8 cellular contexts compared by ENCODE assay signal in genomic region chr16:11497329-11497805, GRCh38.
DNase-seq lines count a peak whose midpoint lies in the region; ATAC-seq and TF ChIP-seq lines count a peak whose summit lies in the region.

No MANE protein-coding gene starts in this region.

- H3K27me3 ChIP-seq in NT2/D1 (ENCODE audit: insufficient read depth, insufficient read length), result no peaks in the 10 kb centered on the region
- no peaks in the 10 kb centered on the region for H3K27me3 ChIP-seq in kidney epithelial cell (ENCODE audit: control insufficient read depth, insufficient read depth, low read length)
- H3K27me3 ChIP-seq in spleen (replicated peaks in 1 of 7), result no peaks in the 10 kb centered on the region

- WGBS in spleen, 5 donors, result 11 to 21% (median 18%) methylated on average over 10 of the region's 10 CpGs

- no peak for TF ChIP-seq POLR2A in spleen (IDR thresholded peaks at IDR 0.05)

- H3K27me3 Mint-ChIP-seq in T-helper 17 cell, result no peaks in the 10 kb centered on the region

- no peaks in the 10 kb centered on the region for H3K36me3 Mint-ChIP-seq in T-helper 17 cell (ENCODE audit: low read depth)

- H3K9me3 ChIP-seq in NT2/D1 (ENCODE audit: insufficient read depth, low read length), result no peaks in the 10 kb centered on the region
- no peaks in the 10 kb centered on the region for H3K9me3 ChIP-seq in spleen
- no peaks in the 10 kb centered on the region for H3K9me3 ChIP-seq in T-helper 17 cell (ENCODE audit: control insufficient read depth, low read length, poor library complexity, severe bottlenecking)

- no peaks in the 10 kb centered on the region for H3K36me3 ChIP-seq in NT2/D1 (ENCODE audit: insufficient read depth, insufficient read length, low read length)
- H3K36me3 ChIP-seq in kidney epithelial cell (ENCODE audit: control insufficient read depth, insufficient read depth, low read length), result no peaks in the 10 kb centered on the region
- H3K36me3 ChIP-seq in spleen, result no peaks in the 10 kb centered on the region

- TF ChIP-seq CTCF in kidney epithelial cell (IDR thresholded peaks at IDR 0.05; ENCODE audit: insufficient read depth, low read length, poor library complexity, severe bottlenecking) (peak; percentile 8), spleen (IDR thresholded peaks at IDR 0.05 in 8 of 11, conservative IDR thresholded peaks at IDR 0.05 in 3 of 11) (peak in 2 of 11 experiments; percentile 14 to 17)

- H3K9ac ChIP-seq in NT2/D1 (ENCODE audit: insufficient read length, low read depth), result peak overlapping the region; percentile 73

- peaks cover 11% of the 10 kb centered on the region for H3K4me1 Mint-ChIP-seq in T-helper 17 cell

- ATAC-seq in T-helper 17 cell, result no peak

- no peak overlapping the region for H3K27ac Mint-ChIP-seq in T-helper 17 cell

- H3K27ac ChIP-seq in caudate nucleus (ENCODE audit: low read depth, low read length) (peak overlapping the region; percentile 79), spleen (peak overlapping the region in 7 of 8 donors; percentile 41 to 77 (median 56))

- H3K4me1 ChIP-seq in NT2/D1 (ENCODE audit: insufficient read depth, insufficient read length) (peaks cover 36% of the 10 kb centered on the region), spleen (peaks cover 0 to 46% (median 28%) of the 10 kb centered on the region in 6 donors)

- DNase-seq in COLO668 (lab: John Stamatoyannopoulos, UW; ENCODE audit: unreplicated experiment) (peak; percentile 79), HUDEP-2 (lab: John Stamatoyannopoulos, UW; ENCODE audit: unreplicated experiment in 76 of 76) (peak in 57 of 76 experiments; percentile 1 to 56 (median 29)), NT2/D1 (ENCODE audit: low read depth, low spot score) (no peak), caudate nucleus (lab: John Stamatoyannopoulos, UW) (peak in 60 of 61 donors; percentile 48 to 94 (median 86)), kidney epithelial cell (ENCODE audit: low read depth) (peak; percentile 29), spleen (peak; percentile 84), T-helper 17 cell (no peak)
- no peak for DNase-seq in activated effector memory CD4-positive, alpha-beta T cell treated with Interleukin-2 at 50 U/mL for 16 hours

- H3K4me3 Mint-ChIP-seq in T-helper 17 cell, result no peak overlapping the region

- H3K4me3 ChIP-seq in NT2/D1 (ENCODE audit: insufficient read length, low read depth), result no peak overlapping the region
- no peak overlapping the region for H3K4me3 ChIP-seq in kidney epithelial cell (ENCODE audit: low read depth, low read length)
- H3K4me3 ChIP-seq in spleen, result no peak overlapping the region

- intact Hi-C loops in spleen (cut with DNase I; ENCODE audit: low total_unique reads), result no loop called here

Comparison
In these comparisons a context has a peak if more than half of its experiments do, and no peak if none do; other contexts are left out.
1. DNase-seq: peak in COLO668 (single experiment), HUDEP-2 (57 of 76), caudate nucleus (60 of 61), kidney epithelial cell (single experiment) and spleen (single experiment); none in NT2/D1 (single experiment), T-helper 17 cell (0 of 3) and activated effector memory CD4-positive, alpha-beta T cell treated with Interleukin-2 at 50 U/mL for 16 hours (single experiment).